Comparison of ENCODE assay signal across 15 cellular contexts in the genomic region with DNA sequence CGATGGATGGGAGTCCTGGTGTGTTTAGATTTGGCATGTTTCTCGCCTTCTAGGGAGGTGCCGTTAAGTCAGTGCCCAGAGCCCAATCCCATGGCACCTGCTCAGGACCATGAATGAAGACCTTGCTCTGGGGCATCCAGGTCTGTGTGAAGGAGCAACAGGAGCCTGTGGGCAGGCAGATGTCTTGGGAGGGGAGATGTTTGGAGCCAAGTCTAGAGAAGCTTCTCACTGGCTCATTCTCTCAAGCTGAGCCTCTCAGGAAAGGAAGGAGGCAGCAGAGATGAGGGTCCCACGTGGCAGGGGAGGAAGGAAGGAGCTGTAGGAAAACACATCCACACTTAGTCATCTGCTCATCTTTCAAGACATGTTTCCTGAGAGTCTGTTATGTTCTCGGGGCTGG. TPM values are rescaled to one million over a fixed set of nuclear protein-coding genes. Genes with fewer than 3 reads are reported as not detected.
DNase-seq lines count a peak whose midpoint lies in the region; ATAC-seq lines count a peak whose summit lies in the region.
"Had no signal": no experiment of that assay in that cellular context is flagged by ENCODE, and none has a peak within 500 bp of the region (broad histone marks: within the 10 kb centered on the region; RNA-seq: fewer than 3 reads in every experiment).

No MANE protein-coding gene starts in this region.

- peaks cover 92% of the 10 kb centered on the region for H3K4me1 Mint-ChIP-seq in activated T-cell treated with anti-CD3 and anti-CD28 coated beads, Interleukin-2, amount 50 U/mL, for 24 hours (ENCODE audit: low read depth)
- peaks cover 80% of the 10 kb centered on the region for H3K4me1 Mint-ChIP-seq in activated T-cell treated with anti-CD3 and anti-CD28 coated beads, Interleukin-2, amount 50 U/mL, for 4 hours (ENCODE audit: low read depth)
- peaks cover 59% of the 10 kb centered on the region for H3K4me1 Mint-ChIP-seq in T-helper 17 cell
- H3K4me1 Mint-ChIP-seq in stimulated activated effector memory CD8-positive, alpha-beta T cell treated with anti-CD3 and anti-CD28 coated beads, Interleukin-12 subunit alpha, Interleukin-12 subunit beta, amount 100 ng/mL, for 72 hours = peaks cover 64% of the 10 kb centered on the region

- no peaks in the 10 kb centered on the region for H3K27me3 Mint-ChIP-seq in activated T-cell treated with anti-CD3 and anti-CD28 coated beads, Interleukin-2, amount 50 U/mL, for 24 hours
- H3K27me3 Mint-ChIP-seq in activated T-cell treated with anti-CD3 and anti-CD28 coated beads, Interleukin-2, amount 50 U/mL, for 4 hours (ENCODE audit: low read depth) = no peaks in the 10 kb centered on the region
- H3K27me3 Mint-ChIP-seq in T-helper 17 cell = no peaks in the 10 kb centered on the region

- no peak for ATAC-seq in activated T-cell treated with anti-CD3 and anti-CD28 coated beads, Interleukin-2, amount 50 U/mL, for 4 hours
- ATAC-seq in T-helper 17 cell (no peak), HG03342 (IDR thresholded peaks at IDR 0.05; ENCODE audit: unreplicated experiment) (no peak)
- no peak for ATAC-seq in stimulated activated effector memory CD8-positive, alpha-beta T cell treated with anti-CD3 and anti-CD28 coated beads, Interleukin-12 subunit alpha, Interleukin-12 subunit beta, amount 100 ng/mL, for 72 hours
- ATAC-seq: GM23338, K562 had no signal

- no peaks in the 10 kb centered on the region for H3K9me3 ChIP-seq in T-helper 17 cell (ENCODE audit: control insufficient read depth, low read length, poor library complexity, severe bottlenecking)
- H3K9me3 ChIP-seq: Peyer's patch had no signal

- DNase-seq in activated T-cell treated with anti-CD3 and anti-CD28 coated beads, Interleukin-2, amount 50 U/mL, for 24 hours = no peak
- no peak for DNase-seq in activated T-cell treated with anti-CD3 and anti-CD28 coated beads, Interleukin-2, amount 50 U/mL, for 4 hours
- no peak for DNase-seq in T-helper 17 cell
- DNase-seq in dermis blood vessel endothelial cell = peak; percentile 38
- DNase-seq in stimulated activated effector memory CD8-positive, alpha-beta T cell treated with anti-CD3 and anti-CD28 coated beads, Interleukin-12 subunit alpha, Interleukin-12 subunit beta, amount 100 ng/mL, for 72 hours (ENCODE audit: low spot score in 2 of 2) = no peak
- no peak for DNase-seq in COLO668 (lab: John Stamatoyannopoulos, UW; ENCODE audit: unreplicated experiment)
- DNase-seq in stimulated activated CD8-positive, alpha-beta memory T cell treated with anti-CD3 and anti-CD28 coated beads, Interleukin-4, amount 100 ng/mL, for 48 hours = no peak
- DNase-seq: 8988T, NCI-H1048, Peyer's patch, SHP77 had no signal

- H3K27ac Mint-ChIP-seq in activated T-cell treated with anti-CD3 and anti-CD28 coated beads, Interleukin-2, amount 50 U/mL, for 24 hours = peak overlapping the region; percentile 34
- H3K27ac Mint-ChIP-seq in T-helper 17 cell = peak overlapping the region; percentile 91
- peak overlapping the region; percentile 65 for H3K27ac Mint-ChIP-seq in stimulated activated effector memory CD8-positive, alpha-beta T cell treated with anti-CD3 and anti-CD28 coated beads, Interleukin-12 subunit alpha, Interleukin-12 subunit beta, amount 100 ng/mL, for 72 hours
- H3K27ac Mint-ChIP-seq: GM23338 had no signal

- H3K36me3 Mint-ChIP-seq in activated T-cell treated with anti-CD3 and anti-CD28 coated beads, Interleukin-2, amount 50 U/mL, for 24 hours (ENCODE audit: low read depth) = peaks cover 53% of the 10 kb centered on the region
- H3K36me3 Mint-ChIP-seq in activated T-cell treated with anti-CD3 and anti-CD28 coated beads, Interleukin-2, amount 50 U/mL, for 4 hours (ENCODE audit: insufficient read depth) = peaks cover 41% of the 10 kb centered on the region
- peaks cover 10% of the 10 kb centered on the region for H3K36me3 Mint-ChIP-seq in T-helper 17 cell (ENCODE audit: low read depth)
- peaks cover 19% of the 10 kb centered on the region for H3K36me3 Mint-ChIP-seq in stimulated activated effector memory CD8-positive, alpha-beta T cell treated with anti-CD3 and anti-CD28 coated beads, Interleukin-12 subunit alpha, Interleukin-12 subunit beta, amount 100 ng/mL, for 72 hours

- no peak overlapping the region for H3K4me3 Mint-ChIP-seq in activated T-cell treated with anti-CD3 and anti-CD28 coated beads, Interleukin-2, amount 50 U/mL, for 24 hours
- H3K4me3 Mint-ChIP-seq in activated T-cell treated with anti-CD3 and anti-CD28 coated beads, Interleukin-2, amount 50 U/mL, for 4 hours = no peak overlapping the region
- no peak overlapping the region for H3K4me3 Mint-ChIP-seq in T-helper 17 cell
- H3K4me3 Mint-ChIP-seq in stimulated activated effector memory CD8-positive, alpha-beta T cell treated with anti-CD3 and anti-CD28 coated beads, Interleukin-12 subunit alpha, Interleukin-12 subunit beta, amount 100 ng/mL, for 72 hours = no peak overlapping the region
- H3K4me3 Mint-ChIP-seq: GM23338 had no signal

- H3K9me3 Mint-ChIP-seq in activated T-cell treated with anti-CD3 and anti-CD28 coated beads, Interleukin-2, amount 50 U/mL, for 24 hours = no peaks in the 10 kb centered on the region
- no peaks in the 10 kb centered on the region for H3K9me3 Mint-ChIP-seq in activated T-cell treated with anti-CD3 and anti-CD28 coated beads, Interleukin-2, amount 50 U/mL, for 4 hours
- H3K9me3 Mint-ChIP-seq in stimulated activated effector memory CD8-positive, alpha-beta T cell treated with anti-CD3 and anti-CD28 coated beads, Interleukin-12 subunit alpha, Interleukin-12 subunit beta, amount 100 ng/mL, for 72 hours = no peaks in the 10 kb centered on the region

RNA-seq across cellular contexts. Expression of a gene that starts 9.5 kb away (rescaled TPM):
- under 1 TPM; 0.34 to 0.78 (median 0.73) TPM for total RNA-seq in activated T-cell treated with anti-CD3 and anti-CD28 coated beads, Interleukin-2, amount 50 U/mL, for 4 hours
- total RNA-seq in T-helper 17 cell (1 to 10 TPM; 4.4 to 4.6 TPM), dermis blood vessel endothelial cell (0.17 and 4.0 TPM in 2 replicates)
- total RNA-seq: GM23338, K562 had no signal

RNA-seq across cellular contexts. Expression of a gene that starts 28.3 kb away (rescaled TPM):
- 10 to 100 TPM; 11.6 to 13.3 (median 12.0) TPM for total RNA-seq in activated T-cell treated with anti-CD3 and anti-CD28 coated beads, Interleukin-2, amount 50 U/mL, for 4 hours
- total RNA-seq in T-helper 17 cell (10 to 100 TPM; 45.3 to 47.5 TPM), dermis blood vessel endothelial cell (not detected in 2 replicates)
- total RNA-seq: Daoy, GM23338, K562 had no signal

Comparison
In these comparisons a context has a peak if more than half of its experiments do, and no peak if none do; other contexts are left out.
1. H3K27ac Mint-ChIP-seq: peak in every context shown above with its lines; median percentile 91 in T-helper 17 cell; 65 in stimulated activated effector memory CD8-positive, alpha-beta T cell treated with anti-CD3 and anti-CD28 coated beads, Interleukin-12 subunit alpha, Interleukin-12 subunit beta, amount 100 ng/mL, for 72 hours; 34 in activated T-cell treated with anti-CD3 and anti-CD28 coated beads, Interleukin-2, amount 50 U/mL, for 24 hours.
2. RNA of a gene that starts 28.3 kb away (total RNA-seq): 45.3 to 47.5 TPM in T-helper 17 cell and 11.6 to 13.3 TPM in activated T-cell treated with anti-CD3 and anti-CD28 coated beads, Interleukin-2, amount 50 U/mL, for 4 hours; not detected in dermis blood vessel endothelial cell; every median in the first group is over 10 times any median in the second.